ENCODE assay signal across 8 cellular contexts in the genomic region with DNA sequence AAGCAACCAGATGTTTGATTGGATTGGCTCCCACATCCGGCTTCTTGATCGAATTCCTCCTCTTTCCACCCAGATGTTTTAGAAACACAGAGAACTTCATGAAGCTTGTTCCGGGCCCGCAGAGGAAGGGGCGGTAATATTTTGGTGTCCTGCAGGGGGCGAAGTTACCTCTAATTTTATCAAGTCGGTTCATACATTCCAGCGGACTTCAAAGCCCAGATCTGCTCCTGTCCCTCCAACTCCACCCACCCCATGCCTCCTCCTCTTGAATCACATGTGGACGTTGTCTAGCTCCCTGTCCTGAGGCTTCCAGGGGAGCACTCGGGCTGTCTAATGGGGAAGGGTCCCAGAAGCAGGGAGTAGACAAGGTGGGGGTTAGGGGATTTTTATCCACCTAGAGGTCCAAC. TPM values are rescaled to one million over a fixed set of nuclear protein-coding genes. Genes with fewer than 3 reads are reported as not detected.
DNase-seq lines count a peak whose midpoint lies in the region; ATAC-seq and TF ChIP-seq lines count a peak whose summit lies in the region.

No MANE protein-coding gene starts in this region.

- peaks cover 0 to 2% (median 0%) of the 10 kb centered on the region in 11 donors for H3K9me3 Mint-ChIP-seq in naive thymus-derived CD4-positive, alpha-beta T cell

- intact Hi-C loops in esophagus muscularis mucosa (cut with DNase I), result loop anchor here (5.0 to 10.0 kb wide), 3 partner anchors 279 to 492 kb away; no protein-coding TSS in a partner anchor
- intact Hi-C loops in naive thymus-derived CD4-positive, alpha-beta T cell (cut with micrococcal nuclease), result loop anchor here (1.0 to 10.0 kb wide), 6 partner anchors 188 to 1718 kb away; a partner anchor contains a TSS

- peaks cover 8 to 16% (median 13%) of the 10 kb centered on the region in 7 donors for H3K4me1 Mint-ChIP-seq in naive thymus-derived CD4-positive, alpha-beta T cell

- H3K4me3 ChIP-seq in NT2/D1 (ENCODE audit: insufficient read length, low read depth), result no peak overlapping the region
- H3K4me3 ChIP-seq in esophagus muscularis mucosa, result no peak overlapping the region
- no peak overlapping the region for H3K4me3 ChIP-seq in naive thymus-derived CD4-positive, alpha-beta T cell (ENCODE audit: low read length)

- H3K4me3 Mint-ChIP-seq in naive thymus-derived CD4-positive, alpha-beta T cell, result no peak overlapping the region

- H3K9me3 ChIP-seq in NT2/D1 (ENCODE audit: insufficient read depth, low read length), result no peaks in the 10 kb centered on the region
- H3K9me3 ChIP-seq in esophagus muscularis mucosa, result no peaks in the 10 kb centered on the region
- H3K9me3 ChIP-seq in naive thymus-derived CD4-positive, alpha-beta T cell (ENCODE audit: control insufficient read depth in 2 of 3, low read length in 3 of 3), result no peaks in the 10 kb centered on the region

- POLR2A ChIA-PET in naive thymus-derived CD4-positive, alpha-beta T cell (lab: Charles Lee), result no interaction called here

- H3K36me3 Mint-ChIP-seq in naive thymus-derived CD4-positive, alpha-beta T cell, result no peaks in the 10 kb centered on the region

- TF ChIP-seq CTCF in esophagus muscularis mucosa (IDR thresholded peaks at IDR 0.05), result peak; percentile 59 to 65 (median 65)

- H3K4me1 ChIP-seq in NT2/D1 (ENCODE audit: insufficient read depth, insufficient read length) (no peaks in the 10 kb centered on the region), esophagus muscularis mucosa (peaks cover 22 to 36% (median 35%) of the 10 kb centered on the region in 4 donors)
- H3K4me1 ChIP-seq in naive thymus-derived CD4-positive, alpha-beta T cell (ENCODE audit: control insufficient read depth in 2 of 2, insufficient read depth in 2 of 2, low read length in 2 of 2), result peaks cover 0 to 3% of the 10 kb centered on the region in 2 donors

- no peak for TF ChIP-seq EP300 in esophagus muscularis mucosa (IDR thresholded peaks at IDR 0.05)

- H3K27me3 Mint-ChIP-seq in naive thymus-derived CD4-positive, alpha-beta T cell, result peaks cover 48 to 55% (median 54%) of the 10 kb centered on the region in 5 donors

- DNase-seq in DMS53 treated with DMSO at 0.1 percent for 48 hours (lab: John Stamatoyannopoulos, UW; ENCODE audit: unreplicated experiment), result peak; percentile 68
- DNase-seq in NT2/D1 (ENCODE audit: low read depth, low spot score), result peak; percentile 59
- peak; percentile 48 for DNase-seq in activated CD8-positive, alpha-beta memory T cell treated with anti-CD3 and anti-CD28 coated beads, Interleukin-2, amount 50 U/mL, for 4 hours
- DNase-seq in esophagus muscularis mucosa (ENCODE audit: extremely low spot score), result peak; percentile 96
- peak; percentile 15 to 59 (median 31) for DNase-seq in naive thymus-derived CD4-positive, alpha-beta T cell
- DNase-seq in superior temporal gyrus (ENCODE audit: extremely low spot score), result peak; percentile 77

- H3K27ac ChIP-seq in esophagus muscularis mucosa (replicated peaks in 1 of 4), result no peak overlapping the region
- H3K27ac ChIP-seq in naive thymus-derived CD4-positive, alpha-beta T cell (ENCODE audit: low read depth, low read length), result no peak overlapping the region

- no peaks in the 10 kb centered on the region for H3K36me3 ChIP-seq in NT2/D1 (ENCODE audit: insufficient read depth, insufficient read length, low read length)
- H3K36me3 ChIP-seq in esophagus muscularis mucosa, result no peaks in the 10 kb centered on the region
- H3K36me3 ChIP-seq in naive thymus-derived CD4-positive, alpha-beta T cell (ENCODE audit: control insufficient read depth in 2 of 3, insufficient read depth in 3 of 3, low read length in 3 of 3), result no peaks in the 10 kb centered on the region

- ATAC-seq in HG03175 (IDR thresholded peaks at IDR 0.05; ENCODE audit: unreplicated experiment) (peak; percentile 35), GM18520 (IDR thresholded peaks at IDR 0.05; ENCODE audit: unreplicated experiment) (no peak)
- ATAC-seq in naive thymus-derived CD4-positive, alpha-beta T cell, result peak; percentile 50

- H3K27me3 ChIP-seq in NT2/D1 (ENCODE audit: insufficient read depth, insufficient read length) (peaks cover 54% of the 10 kb centered on the region), esophagus muscularis mucosa (peaks cover 0 to 65% (median 9%) of the 10 kb centered on the region in 4 donors)
- H3K27me3 ChIP-seq in naive thymus-derived CD4-positive, alpha-beta T cell (ENCODE audit: control insufficient read depth in 2 of 2, insufficient read depth in 2 of 2, low read length in 2 of 2), result peaks cover 3 to 5% of the 10 kb centered on the region in 2 donors

- CTCF ChIA-PET in naive thymus-derived CD4-positive, alpha-beta T cell (lab: Charles Lee), result interaction anchor here (0.6 to 1.4 kb wide), 5 partner anchors 13 to 498 kb away, joined by 3 to 4 read pairs (median 3); no protein-coding TSS in a partner anchor

- 0% methylated on average over 9 of the region's 10 CpGs for WGBS in esophagus muscularis mucosa

- no peak overlapping the region for H3K9ac ChIP-seq in NT2/D1 (ENCODE audit: insufficient read length, low read depth)

- TF ChIP-seq POLR2A in esophagus muscularis mucosa (IDR thresholded peaks at IDR 0.05; ENCODE audit: low read depth), result no peak

- no peak overlapping the region for H3K27ac Mint-ChIP-seq in naive thymus-derived CD4-positive, alpha-beta T cell

RNA-seq across cellular contexts. Expression of a gene that starts 2.9 kb away (rescaled TPM):
- total RNA-seq in esophagus muscularis mucosa, result 10 to 100 TPM in 1 of 4 donors, 1 to 10 TPM in 3; 5.1 to 10.0 (median 6.9) TPM
- under 1 TPM in 2 of 5 experiments, not detected in 3; 0.37 to 0.56 TPM for total RNA-seq in naive thymus-derived CD4-positive, alpha-beta T cell
- under 1 TPM in 1 of 2 donors, not detected in 1; 0.07 TPM for polyA plus RNA-seq in naive thymus-derived CD4-positive, alpha-beta T cell

Comparison
In these comparisons a context has a peak if more than half of its experiments do, and no peak if none do; other contexts are left out.
1. DNase-seq: peak in every context shown above with its lines; median percentile 96 in esophagus muscularis mucosa; 77 in superior temporal gyrus; 68 in DMS53 treated with DMSO at 0.1 percent for 48 hours; 59 in NT2/D1; 48 in activated CD8-positive, alpha-beta memory T cell treated with anti-CD3 and anti-CD28 coated beads, Interleukin-2, amount 50 U/mL, for 4 hours; 31 in naive thymus-derived CD4-positive, alpha-beta T cell.